19 cellular contexts compared by ENCODE assay signal in genomic region chr16:11109551-11109950, GRCh38.
DNase-seq lines count a peak whose midpoint lies in the region; ATAC-seq and TF ChIP-seq lines count a peak whose summit lies in the region.
"Had no signal": no experiment of that assay in that cellular context is flagged by ENCODE, and none has a peak within 500 bp of the region (broad histone marks: within the 10 kb centered on the region; RNA-seq: fewer than 3 reads in every experiment).

No MANE protein-coding gene starts in this region.

- ATAC-seq in left lung (peak; percentile 43), HG03442 (IDR thresholded peaks at IDR 0.05; ENCODE audit: unreplicated experiment) (no peak)
- ATAC-seq: activated T-cell treated with anti-CD3 and anti-CD28 coated beads, Interleukin-2, amount 50 U/mL, for 72 hours had no signal

- H3K9me3 ChIP-seq in left lung (peaks cover 0 to 8% of the 10 kb centered on the region in 2 donors), stomach (peaks cover 0 to 12% (median 4%) of the 10 kb centered on the region in 4 donors)

- WGBS in stomach, 5 donors = 18 to 36% (median 28%) methylated on average over 6 of the region's 6 CpGs

- H3K27me3 ChIP-seq in left lung (no peaks in the 10 kb centered on the region), stomach (no peaks in the 10 kb centered on the region)

- peak; percentile 52 for DNase-seq in ELF-1 (ENCODE audit: low read depth, low spot score)
- peak; percentile 19 for DNase-seq in amniotic epithelial cell (ENCODE audit: low read depth)
- no peak for DNase-seq in left lung
- DNase-seq in stomach = peak; percentile 62
- no peak for DNase-seq in GM13977 (ENCODE audit: low spot score)
- no peak for DNase-seq in NCI-H187 (lab: John Stamatoyannopoulos, UW)
- DNase-seq: activated CD4-positive, CD25-positive, alpha-beta regulatory T cell; activated naive CD4-positive, alpha-beta T cell treated with anti-CD3 and anti-CD28 coated beads, Interleukin-2, amount 10 ng/mL, durations not matched to agents 7 days and 5 days; activated T-cell treated with anti-CD3 and anti-CD28 coated beads, Interleukin-2, amount 50 U/mL, for 72 hours; DMS 273 treated with DMSO at 0.1 percent for 48 hours; effector CD8-positive, alpha-beta T cell; GF-D8; Kasumi-1; NCI-H1048; NCI-H2029; NCI-H226; NCI-H774 had no signal

- intact Hi-C loops in left lung (cut with DNase I) (no loop called here), stomach (cut with DNase I; ENCODE audit: low total_unique reads) (no loop called here)

- H3K4me3 ChIP-seq in left lung (no peak overlapping the region), stomach (no peak overlapping the region)
- H3K4me3 ChIP-seq: lung had no signal

- TF ChIP-seq EP300 in stomach (IDR thresholded peaks at IDR 0.05) = no peak

- TF ChIP-seq POLR2A in stomach (IDR thresholded peaks at IDR 0.05) = no peak

- no peaks in the 10 kb centered on the region for H3K36me3 ChIP-seq in left lung
- no peaks in the 10 kb centered on the region for H3K36me3 ChIP-seq in stomach

- TF ChIP-seq CTCF in left lung (IDR thresholded peaks at IDR 0.05) (no peak), stomach (IDR thresholded peaks at IDR 0.05) (no peak), GM13977 (IDR thresholded peaks at IDR 0.05; ENCODE audit: extremely low read depth, insufficient read depth, missing control alignments) (no peak)

- H3K4me1 ChIP-seq in left lung (peaks cover 16 to 50% of the 10 kb centered on the region in 2 donors), stomach (peaks cover 36 to 66% (median 49%) of the 10 kb centered on the region in 4 donors)

- peak overlapping the region; percentile 3 to 55 for H3K27ac ChIP-seq in left lung
- peak overlapping the region; percentile 42 to 81 (median 62) for H3K27ac ChIP-seq in stomach

- in situ Hi-C loops in GM13977 (cut with MboI; ENCODE audit: low pct_unique_long_range_greater_than_20kb, low sequenced_read_pairs, unreplicated experiment) = no loop called here

Comparison
In these comparisons a context has a peak if more than half of its experiments do, and no peak if none do; other contexts are left out.
1. DNase-seq: peak in ELF-1 (single experiment), amniotic epithelial cell (single experiment) and stomach (single experiment); none in left lung (0 of 2), GM13977 (single experiment) and NCI-H187 (0 of 2).